In genomic region chr6:154041001-154041400, GRCh38 we compare ENCODE assay signal across 19 cellular contexts. TPM values are rescaled to one million over a fixed set of nuclear protein-coding genes. Genes with fewer than 3 reads are reported as not detected.
A peak's percentile ranks its signal among the peaks of the same experiment; 100 is the strongest.
DNase-seq lines count a peak whose midpoint lies in the region; ATAC-seq, FAIRE-seq and TF ChIP-seq lines count a peak whose summit lies in the region.
"Had no signal": no experiment of that assay in that cellular context is flagged by ENCODE, and none has a peak within 500 bp of the region (broad histone marks: within the 10 kb centered on the region; RNA-seq: fewer than 3 reads in every experiment).

No MANE protein-coding gene starts in this region.

- peaks cover 0 to 3% (median 0%) of the 10 kb centered on the region in 5 donors for H3K9me3 Mint-ChIP-seq in CD8-positive, alpha-beta memory T cell

- no peaks in the 10 kb centered on the region for H3K9me3 ChIP-seq in GM23248 (ENCODE audit: low read depth)
- H3K9me3 ChIP-seq in CD8-positive, alpha-beta memory T cell (ENCODE audit: low read length), result no peaks in the 10 kb centered on the region
- H3K9me3 ChIP-seq: Peyer's patch had no signal

- ATAC-seq in GM21717 (IDR thresholded peaks at IDR 0.05; ENCODE audit: unreplicated experiment) (no peak), GM21528 (IDR thresholded peaks at IDR 0.05; ENCODE audit: low FRiP score, unreplicated experiment) (no peak)
- ATAC-seq: K562 had no signal

- H3F3A ChIP-seq in GM23248 (ENCODE audit: insufficient read depth), result no peaks in the 10 kb centered on the region

- no peaks in the 10 kb centered on the region for H3K79me2 ChIP-seq in GM23248 (ENCODE audit: insufficient read depth)

- POLR2A ChIA-PET in CD8-positive, alpha-beta memory T cell (lab: Charles Lee), result no interaction called here

- H3K9ac ChIP-seq in GM23248, result no peak overlapping the region

- H3K4me3 ChIP-seq in GM23248, result no peak overlapping the region
- no peak overlapping the region for H3K4me3 ChIP-seq in bronchial epithelial cell (ENCODE audit: low read depth, low read length)
- H3K4me3 ChIP-seq in epithelial cell of proximal tubule (ENCODE audit: low read depth, low read length), result no peak overlapping the region
- no peak overlapping the region for H3K4me3 ChIP-seq in CD8-positive, alpha-beta memory T cell (ENCODE audit: low read length)
- H3K4me3 ChIP-seq: K562, Peyer's patch had no signal

- no peaks in the 10 kb centered on the region for H3K9me2 ChIP-seq in GM23248 (ENCODE audit: insufficient read depth)

- no peaks in the 10 kb centered on the region for H3K36me3 Mint-ChIP-seq in CD8-positive, alpha-beta memory T cell

- peak; percentile 68 for FAIRE-seq in A204.1 (lab: Jason Lieb, UNC)
- no peak for FAIRE-seq in bronchial epithelial cell (lab: Jason Lieb, UNC)
- FAIRE-seq: G401.6, K562 had no signal

- in situ Hi-C loops in GM23248 (cut with MboI), result no loop called here

- no peak overlapping the region for H3K4me2 ChIP-seq in GM23248 (ENCODE audit: unreplicated experiment)

- H3K27me3 Mint-ChIP-seq in CD8-positive, alpha-beta memory T cell, result peaks cover 20 to 25% of the 10 kb centered on the region in 2 donors

- CTCF ChIA-PET in CD8-positive, alpha-beta memory T cell (lab: Charles Lee), result no interaction called here

- H2AFZ ChIP-seq in GM23248, result no peak overlapping the region

- DNase-seq in GM23248, result peak; percentile 2
- DNase-seq in bronchial epithelial cell (ENCODE audit: low read depth), result peak; percentile 2
- DNase-seq in epithelial cell of proximal tubule (ENCODE audit: low read depth), result no peak
- no peak for DNase-seq in CD8-positive, alpha-beta memory T cell
- DNase-seq: DMS79 treated with DMSO at 0.1 percent for 48 hours, GOT3, NCI-H1048, NCI-H1436, NCI-H1930, NCI-H2171, NCI-H446, NCI-H526 treated with DMSO at 0.1 percent for 48 hours, Peyer's patch, Right ventricle myocardium superior had no signal

- no peaks in the 10 kb centered on the region for H3K27me3 ChIP-seq in GM23248 (replicated peaks; ENCODE audit: insufficient read depth)
- H3K27me3 ChIP-seq in bronchial epithelial cell (ENCODE audit: control insufficient read depth, insufficient read depth, low read length), result no peaks in the 10 kb centered on the region
- H3K27me3 ChIP-seq in CD8-positive, alpha-beta memory T cell (ENCODE audit: insufficient read depth, low read length, poor library complexity, severe bottlenecking), result no peaks in the 10 kb centered on the region
- H3K27me3 ChIP-seq: Peyer's patch had no signal

- TF ChIP-seq CTCF in bronchial epithelial cell (IDR thresholded peaks at IDR 0.05; ENCODE audit: insufficient read depth, low read length, severe bottlenecking) (no peak), epithelial cell of proximal tubule (conservative IDR thresholded peaks at IDR 0.05; ENCODE audit: low read depth, low read length) (peak; percentile 17)

- H3K4me1 ChIP-seq in GM23248 (ENCODE audit: insufficient read depth), result no peaks in the 10 kb centered on the region
- H3K4me1 ChIP-seq in CD8-positive, alpha-beta memory T cell (ENCODE audit: insufficient read depth, low read length), result no peaks in the 10 kb centered on the region
- H3K4me1 ChIP-seq: Peyer's patch had no signal

- H3K4me1 Mint-ChIP-seq in CD8-positive, alpha-beta memory T cell, result no peaks in the 10 kb centered on the region

- 41 to 47% methylated on average over 2 of the region's 2 CpGs for WGBS in GM23248 (ENCODE audit: low coverage in 1 of 2, low lambda C conversion rate in 2 of 2, missing lambda C conversion rate in 2 of 2), 2 experiments

- H3K27ac Mint-ChIP-seq in CD8-positive, alpha-beta memory T cell, result no peak overlapping the region

- no peak overlapping the region for H3K27ac ChIP-seq in GM23248
- no peak overlapping the region for H3K27ac ChIP-seq in CD8-positive, alpha-beta memory T cell (ENCODE audit: low read depth, low read length)
- H3K27ac ChIP-seq: Peyer's patch had no signal

- no peaks in the 10 kb centered on the region for H3K36me3 ChIP-seq in GM23248 (ENCODE audit: low read depth)
- no peaks in the 10 kb centered on the region for H3K36me3 ChIP-seq in bronchial epithelial cell (ENCODE audit: control insufficient read depth, insufficient read depth, low read length)
- H3K36me3 ChIP-seq in CD8-positive, alpha-beta memory T cell (ENCODE audit: insufficient read depth, low read length), result no peaks in the 10 kb centered on the region
- H3K36me3 ChIP-seq: Peyer's patch had no signal

- no peak overlapping the region for H3K4me3 Mint-ChIP-seq in CD8-positive, alpha-beta memory T cell

- H4K20me1 ChIP-seq in GM23248 (ENCODE audit: insufficient read depth), result no peaks in the 10 kb centered on the region

RNA-seq across cellular contexts. Expression of gene OPRM1, which starts 2.0 kb away (rescaled TPM):
- total RNA-seq in GM23248 (2014; rRNA removed; shearing (Covaris generic)), result not detected in 2 replicates
- not detected in 2 replicates for polyA plus RNA-seq in GM23248 (2016; fragmentation: Nextera tagmentation; extraction: Ambion mirVana)
- total RNA-seq in bronchial epithelial cell, result not detected in 2 replicates
- total RNA-seq in epithelial cell of proximal tubule, result not detected in 2 replicates
- not detected for total RNA-seq in CD8-positive, alpha-beta memory T cell
- polyA plus RNA-seq in CD8-positive, alpha-beta memory T cell, result not detected
- total RNA-seq: K562, Peyer's patch, Right ventricle myocardium superior had no signal
- polyA plus RNA-seq: K562 had no signal

Comparison
In these comparisons a context has a peak if more than half of its experiments do, and no peak if none do; other contexts are left out.
1. DNase-seq: peak in GM23248 (single experiment) and bronchial epithelial cell (single experiment); none in epithelial cell of proximal tubule (single experiment) and CD8-positive, alpha-beta memory T cell (0 of 5).